10 cellular contexts compared by ENCODE assay signal in genomic region chr3:34077796-34078195, GRCh38.
DNase-seq lines count a peak whose midpoint lies in the region; ATAC-seq and TF ChIP-seq lines count a peak whose summit lies in the region.
"Had no signal": no experiment of that assay in that cellular context is flagged by ENCODE, and none has a peak within 500 bp of the region (broad histone marks: within the 10 kb centered on the region; RNA-seq: fewer than 3 reads in every experiment).

No MANE protein-coding gene starts in this region.

- H3K4me3 Mint-ChIP-seq in stimulated activated memory B cell treated with anti-CD40 and anti-IgM and Interleukin-4, amounts not matched to agents 10 μg/mL and 1 μg/mL and 100 μg/mL, for 72 hours, result peak overlapping the region; percentile 10
- H3K4me3 Mint-ChIP-seq: activated T-cell treated with anti-CD3 and anti-CD28 coated beads, Interleukin-2, amount 50 U/mL, for 72 hours had no signal

- WGBS in heart right ventricle, 2 donors, result 76 to 80% methylated on average over 11 of the region's 11 CpGs
- 75 to 88% (median 82%) methylated on average over 11 of the region's 11 CpGs for WGBS in spleen, 5 donors

- ATAC-seq in GM19328 (IDR thresholded peaks at IDR 0.05; ENCODE audit: unreplicated experiment) (peak; percentile 76), HG02852 (IDR thresholded peaks at IDR 0.05; ENCODE audit: unreplicated experiment) (peak; percentile 69), heart right ventricle (no peak)
- peak; percentile 74 for ATAC-seq in stimulated activated memory B cell treated with anti-CD40 and anti-IgM and Interleukin-4, amounts not matched to agents 10 μg/mL and 1 μg/mL and 100 μg/mL, for 72 hours
- ATAC-seq: activated T-cell treated with anti-CD3 and anti-CD28 coated beads, Interleukin-2, amount 50 U/mL, for 72 hours had no signal

- H3K4me1 ChIP-seq in heart right ventricle, result no peaks in the 10 kb centered on the region
- no peaks in the 10 kb centered on the region for H3K4me1 ChIP-seq in spleen

- H3K27ac ChIP-seq in heart right ventricle, result no peak overlapping the region
- H3K27ac ChIP-seq in spleen, result no peak overlapping the region

- TF ChIP-seq POLR2A in spleen (IDR thresholded peaks at IDR 0.05), result no peak

- H3K9me3 Mint-ChIP-seq in stimulated activated memory B cell treated with anti-CD40 and anti-IgM and Interleukin-4, amounts not matched to agents 10 μg/mL and 1 μg/mL and 100 μg/mL, for 72 hours, result peaks cover 2% of the 10 kb centered on the region
- H3K9me3 Mint-ChIP-seq: activated T-cell treated with anti-CD3 and anti-CD28 coated beads, Interleukin-2, amount 50 U/mL, for 72 hours had no signal

- H3K36me3 Mint-ChIP-seq in stimulated activated memory B cell treated with anti-CD40 and anti-IgM and Interleukin-4, amounts not matched to agents 10 μg/mL and 1 μg/mL and 100 μg/mL, for 72 hours, result no peaks in the 10 kb centered on the region

- no peaks in the 10 kb centered on the region for H3K36me3 ChIP-seq in heart right ventricle
- H3K36me3 ChIP-seq in spleen, result no peaks in the 10 kb centered on the region

- peak; percentile 41 for DNase-seq in SK-N-DZ (ENCODE audit: low spot score)
- DNase-seq in putamen (ENCODE audit: low spot score), result no peak
- no peak for DNase-seq in heart right ventricle
- DNase-seq in spleen, result no peak
- DNase-seq: activated T-cell treated with anti-CD3 and anti-CD28 coated beads, Interleukin-2, amount 50 U/mL, for 72 hours; DMS53; NCI-H1092 had no signal

- TF ChIP-seq CTCF in heart right ventricle (IDR thresholded peaks at IDR 0.05), result no peak
- no peak for TF ChIP-seq CTCF in spleen (IDR thresholded peaks at IDR 0.05 in 8 of 11, conservative IDR thresholded peaks at IDR 0.05 in 3 of 11)

- intact Hi-C loops in heart right ventricle (cut with DNase I), result no loop called here
- intact Hi-C loops in spleen (cut with DNase I; ENCODE audit: low total_unique reads), result no loop called here

- H3K4me3 ChIP-seq in heart right ventricle (no peak overlapping the region), spleen (no peak overlapping the region)

- no peak overlapping the region for H3K27ac Mint-ChIP-seq in stimulated activated memory B cell treated with anti-CD40 and anti-IgM and Interleukin-4, amounts not matched to agents 10 μg/mL and 1 μg/mL and 100 μg/mL, for 72 hours
- H3K27ac Mint-ChIP-seq: activated T-cell treated with anti-CD3 and anti-CD28 coated beads, Interleukin-2, amount 50 U/mL, for 72 hours had no signal

- H3K9me3 ChIP-seq in heart right ventricle, result peaks cover 0 to 11% (median 0%) of the 10 kb centered on the region in 11 donors
- peaks cover 0 to 4% (median 0%) of the 10 kb centered on the region in 8 donors for H3K9me3 ChIP-seq in spleen

- no peaks in the 10 kb centered on the region for H3K27me3 Mint-ChIP-seq in stimulated activated memory B cell treated with anti-CD40 and anti-IgM and Interleukin-4, amounts not matched to agents 10 μg/mL and 1 μg/mL and 100 μg/mL, for 72 hours

- H3K27me3 ChIP-seq in heart right ventricle (no peaks in the 10 kb centered on the region), spleen (replicated peaks in 1 of 7) (no peaks in the 10 kb centered on the region)

- peaks cover 17% of the 10 kb centered on the region for H3K4me1 Mint-ChIP-seq in stimulated activated memory B cell treated with anti-CD40 and anti-IgM and Interleukin-4, amounts not matched to agents 10 μg/mL and 1 μg/mL and 100 μg/mL, for 72 hours

Comparison
In these comparisons a context has a peak if more than half of its experiments do, and no peak if none do; other contexts are left out.
1. ATAC-seq: peak in GM19328 (single experiment), HG02852 (single experiment) and stimulated activated memory B cell treated with anti-CD40 and anti-IgM and Interleukin-4, amounts not matched to agents 10 μg/mL and 1 μg/mL and 100 μg/mL, for 72 hours (single experiment); none in heart right ventricle (0 of 8).